9 cellular contexts compared by ENCODE assay signal in genomic region chr20:2451939-2452732, GRCh38. TPM values are rescaled to one million over a fixed set of nuclear protein-coding genes. Genes with fewer than 3 reads are reported as not detected.
DNase-seq lines count a peak whose midpoint lies in the region; ATAC-seq and TF ChIP-seq lines count a peak whose summit lies in the region.
"Had no signal": no experiment of that assay in that cellular context is flagged by ENCODE, and none has a peak within 500 bp of the region (broad histone marks: within the 10 kb centered on the region; RNA-seq: fewer than 3 reads in every experiment).

No MANE protein-coding gene starts in this region.

- peaks cover 17% of the 10 kb centered on the region for H3K4me1 Mint-ChIP-seq in activated T-helper 17 cell treated with anti-CD3 and anti-CD28 coated beads, Interleukin-2, amount 50 U/mL, for 72 hours

- no peak overlapping the region for H3K4me3 Mint-ChIP-seq in activated T-helper 17 cell treated with anti-CD3 and anti-CD28 coated beads, Interleukin-2, amount 50 U/mL, for 72 hours
- H3K4me3 Mint-ChIP-seq: dendritic cell treated with granulocyte-macrophage colony-stimulating factor and Interleukin-4, amounts not matched to agents 40 ng/mL and 50 ng/mL, for 4 days had no signal

- H3K27ac Mint-ChIP-seq in activated T-helper 17 cell treated with anti-CD3 and anti-CD28 coated beads, Interleukin-2, amount 50 U/mL, for 72 hours = no peak overlapping the region
- H3K27ac Mint-ChIP-seq: dendritic cell treated with granulocyte-macrophage colony-stimulating factor and Interleukin-4, amounts not matched to agents 40 ng/mL and 50 ng/mL, for 4 days had no signal

- DNase-seq in DMS53 treated with DMSO at 0.1 percent for 48 hours (lab: John Stamatoyannopoulos, UW; ENCODE audit: unreplicated experiment) (peak; percentile 53), LNCaP clone FGC (ENCODE audit: low read depth) (peak; percentile 65), RWPE2 (ENCODE audit: low spot score) (no peak), foreskin keratinocyte (peak in 1 of 2 donors; percentile 63), occipital lobe (lab: John Stamatoyannopoulos, UW) (peak; percentile 69), ureter (ENCODE audit: low spot score) (peak; percentile 79)

- no peaks in the 10 kb centered on the region for H3K9me3 ChIP-seq in RWPE2 (ENCODE audit: severe bottlenecking)

- H3K27ac ChIP-seq in RWPE2 (ENCODE audit: poor library complexity, severe bottlenecking) (no peak overlapping the region), foreskin keratinocyte (no peak overlapping the region)

- H3K27me3 ChIP-seq in RWPE2 (ENCODE audit: insufficient read depth, poor library complexity, severe bottlenecking) (no peaks in the 10 kb centered on the region), foreskin keratinocyte (no peaks in the 10 kb centered on the region)

- no peaks in the 10 kb centered on the region for H3K9me3 Mint-ChIP-seq in activated T-helper 17 cell treated with anti-CD3 and anti-CD28 coated beads, Interleukin-2, amount 50 U/mL, for 72 hours
- H3K9me3 Mint-ChIP-seq: dendritic cell treated with granulocyte-macrophage colony-stimulating factor and Interleukin-4, amounts not matched to agents 40 ng/mL and 50 ng/mL, for 4 days had no signal

- H3K36me3 Mint-ChIP-seq in activated T-helper 17 cell treated with anti-CD3 and anti-CD28 coated beads, Interleukin-2, amount 50 U/mL, for 72 hours (ENCODE audit: low read depth) = peaks cover 10% of the 10 kb centered on the region

- TF ChIP-seq CTCF in LNCaP clone FGC (IDR thresholded peaks at IDR 0.05; ENCODE audit: control insufficient read depth, extremely low read depth, insufficient read depth) = peak; percentile 90
- peak; percentile 92 for TF ChIP-seq CTCF in RWPE2 (IDR thresholded peaks at IDR 0.05; ENCODE audit: poor library complexity, severe bottlenecking)
- TF ChIP-seq CTCF in foreskin keratinocyte (conservative IDR thresholded peaks at IDR 0.05) = peak; percentile 90

- peak; percentile 72 for ATAC-seq in RWPE2 (ENCODE audit: low read depth)
- ATAC-seq in activated T-helper 17 cell treated with anti-CD3 and anti-CD28 coated beads, Interleukin-2, amount 50 U/mL, for 72 hours (replicated peaks) = peak; percentile 34
- peak; percentile 81 for ATAC-seq in foreskin keratinocyte
- ATAC-seq in GM19463 (IDR thresholded peaks at IDR 0.05; ENCODE audit: unreplicated experiment) = no peak

- H3K36me3 ChIP-seq in RWPE2 (ENCODE audit: low read depth) = no peaks in the 10 kb centered on the region

- H3K4me1 ChIP-seq in RWPE2 (ENCODE audit: insufficient read depth, poor library complexity, severe bottlenecking) (no peaks in the 10 kb centered on the region), foreskin keratinocyte (no peaks in the 10 kb centered on the region)

- no peak overlapping the region for H3K4me3 ChIP-seq in LNCaP clone FGC (ENCODE audit: low read depth, low read length)
- H3K4me3 ChIP-seq in RWPE2 (ENCODE audit: severe bottlenecking) = no peak overlapping the region

- H3K27me3 Mint-ChIP-seq in activated T-helper 17 cell treated with anti-CD3 and anti-CD28 coated beads, Interleukin-2, amount 50 U/mL, for 72 hours = no peaks in the 10 kb centered on the region

RNA-seq across cellular contexts. Expression of gene SNRPB, which starts 18.5 kb away (rescaled TPM):
- total RNA-seq in activated T-helper 17 cell treated with anti-CD3 and anti-CD28 coated beads, Interleukin-2, amount 50 U/mL, for 72 hours = 100 to 1,000 TPM; 329 to 489 TPM
- 357 and 393 TPM in 2 replicates for total RNA-seq in foreskin keratinocyte
- polyA plus RNA-seq in foreskin keratinocyte = 576 and 616 TPM in 2 replicates
- total RNA-seq in occipital lobe = 43.5 TPM
- 130 TPM for total RNA-seq in ureter

RNA-seq across cellular contexts. Expression of gene ZNF343, which starts 56.6 kb away (rescaled TPM):
- total RNA-seq in activated T-helper 17 cell treated with anti-CD3 and anti-CD28 coated beads, Interleukin-2, amount 50 U/mL, for 72 hours = 10 to 100 TPM in 1 of 2 donors, 1 to 10 TPM in 1; 8.0 to 10.1 TPM
- total RNA-seq in foreskin keratinocyte (10.4 and 10.7 TPM in 2 replicates), occipital lobe (11.5 TPM), ureter (13.1 TPM)
- polyA plus RNA-seq in foreskin keratinocyte = 4.1 and 5.7 TPM in 2 replicates
